In the genomic region with DNA sequence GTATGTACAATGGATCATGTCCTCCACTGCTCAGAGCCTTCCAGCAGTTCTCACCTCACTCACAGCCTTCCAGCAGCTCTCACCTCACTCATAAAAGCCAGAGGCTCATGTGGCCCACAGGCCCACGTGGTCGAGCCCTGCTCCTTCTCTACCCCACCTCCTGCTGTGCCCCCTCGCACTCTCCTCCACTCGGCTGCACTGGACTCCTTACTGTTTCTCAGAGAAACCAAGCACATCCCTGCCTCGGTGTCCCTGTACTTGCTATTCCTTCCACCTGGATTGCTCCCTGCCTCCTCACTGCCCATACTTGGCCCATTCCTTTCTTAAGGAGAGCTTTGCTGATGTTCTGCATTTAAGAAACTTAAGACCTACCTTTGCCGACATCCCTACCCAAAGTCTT, we compare ENCODE assay signal across 1 cellular context.
TF ChIP-seq lines count a peak whose summit lies in the region.

No MANE protein-coding gene starts in this region.

TF ChIP-seq in H1, 55 proteins besides CTCF, POLR2A, EP300 and RAD21:
- no peak for TF ChIP-seq JUN (IDR thresholded peaks at IDR 0.05; ENCODE audit: low read depth, low read length)
TF ChIP-seq in H1: peak in this region for 0.
